ENCODE assay signal across 1 cellular context in genomic region chr12:50184261-50184660, GRCh38.
TF ChIP-seq lines count a peak whose summit lies in the region.

No MANE protein-coding gene starts in this region.

TF ChIP-seq in HepG2, 621 proteins besides CTCF, POLR2A, EP300 and RAD21:
- TF ChIP-seq, protein P1, sequence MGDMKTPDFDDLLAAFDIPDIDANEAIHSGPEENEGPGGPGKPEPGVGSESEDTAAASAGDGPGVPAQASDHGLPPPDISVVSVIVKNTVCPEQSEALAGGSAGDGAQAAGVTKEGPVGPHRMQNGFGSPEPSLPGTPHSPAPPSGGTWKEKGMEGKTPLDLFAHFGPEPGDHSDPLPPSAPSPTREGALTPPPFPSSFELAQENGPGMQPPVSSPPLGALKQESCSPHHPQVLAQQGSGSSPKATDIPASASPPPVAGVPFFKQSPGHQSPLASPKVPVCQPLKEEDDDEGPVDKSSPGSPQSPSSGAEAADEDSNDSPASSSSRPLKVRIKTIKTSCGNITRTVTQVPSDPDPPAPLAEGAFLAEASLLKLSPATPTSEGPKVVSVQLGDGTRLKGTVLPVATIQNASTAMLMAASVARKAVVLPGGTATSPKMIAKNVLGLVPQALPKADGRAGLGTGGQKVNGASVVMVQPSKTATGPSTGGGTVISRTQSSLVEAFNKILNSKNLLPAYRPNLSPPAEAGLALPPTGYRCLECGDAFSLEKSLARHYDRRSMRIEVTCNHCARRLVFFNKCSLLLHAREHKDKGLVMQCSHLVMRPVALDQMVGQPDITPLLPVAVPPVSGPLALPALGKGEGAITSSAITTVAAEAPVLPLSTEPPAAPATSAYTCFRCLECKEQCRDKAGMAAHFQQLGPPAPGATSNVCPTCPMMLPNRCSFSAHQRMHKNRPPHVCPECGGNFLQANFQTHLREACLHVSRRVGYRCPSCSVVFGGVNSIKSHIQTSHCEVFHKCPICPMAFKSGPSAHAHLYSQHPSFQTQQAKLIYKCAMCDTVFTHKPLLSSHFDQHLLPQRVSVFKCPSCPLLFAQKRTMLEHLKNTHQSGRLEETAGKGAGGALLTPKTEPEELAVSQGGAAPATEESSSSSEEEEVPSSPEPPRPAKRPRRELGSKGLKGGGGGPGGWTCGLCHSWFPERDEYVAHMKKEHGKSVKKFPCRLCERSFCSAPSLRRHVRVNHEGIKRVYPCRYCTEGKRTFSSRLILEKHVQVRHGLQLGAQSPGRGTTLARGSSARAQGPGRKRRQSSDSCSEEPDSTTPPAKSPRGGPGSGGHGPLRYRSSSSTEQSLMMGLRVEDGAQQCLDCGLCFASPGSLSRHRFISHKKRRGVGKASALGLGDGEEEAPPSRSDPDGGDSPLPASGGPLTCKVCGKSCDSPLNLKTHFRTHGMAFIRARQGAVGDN (CRISPR knock-in tag; IDR thresholded peaks at IDR 0.05): 0 out of 2 replicates have a peak, but pooled peaks have one; percentile 9
- TF ChIP-seq ZBTB46 (CRISPR knock-in tag; IDR thresholded peaks at IDR 0.05; ENCODE audit: borderline replicate concordance): no peak
